ENCODE assay signal across 8 cellular contexts in genomic region chr1:220876511-220877347, GRCh38. TPM values are rescaled to one million over a fixed set of nuclear protein-coding genes. Genes with fewer than 3 reads are reported as not detected.
DNase-seq lines count a peak whose midpoint lies in the region; TF ChIP-seq lines count a peak whose summit lies in the region.
"Had no signal": no experiment of that assay in that cellular context is flagged by ENCODE, and none has a peak within 500 bp of the region (broad histone marks: within the 10 kb centered on the region; RNA-seq: fewer than 3 reads in every experiment).

No MANE protein-coding gene starts in this region.

- intact Hi-C loops in tibial artery (cut with DNase I; ENCODE audit: low total_unique reads) = no loop called here

- H3K36me3 ChIP-seq in OCI-LY3 (replicated peaks; ENCODE audit: low read depth, low read length) (no peaks in the 10 kb centered on the region), ectodermal cell (ENCODE audit: control insufficient read depth, insufficient read depth, low read length) (no peaks in the 10 kb centered on the region), tibial artery (no peaks in the 10 kb centered on the region)
- H3K36me3 ChIP-seq: ascending aorta had no signal

- 1% methylated on average over 52 of the region's 52 CpGs for WGBS in ectodermal cell, 2 experiments

- TF ChIP-seq CTCF in OCI-LY3 (IDR thresholded peaks at IDR 0.05; ENCODE audit: low read depth, low read length) (no peak), tibial artery (IDR thresholded peaks at IDR 0.05) (no peak)

- H2AFZ ChIP-seq in OCI-LY3 (ENCODE audit: low read depth, low read length) = peak overlapping the region; percentile 12

- DNase-seq in mesenteric fat pad (ENCODE audit: low spot score) = peak; percentile 89
- DNase-seq in tibial artery = peak in 1 of 2 donors; percentile 72
- DNase-seq in NCI-H524 treated with DMSO at 0.1 percent for 48 hours (lab: John Stamatoyannopoulos, UW) = no peak
- DNase-seq in NCI-H774 (lab: John Stamatoyannopoulos, UW) = no peak
- DNase-seq in midbrain (lab: John Stamatoyannopoulos, UW) = no peak

- H3K79me2 ChIP-seq in OCI-LY3 (ENCODE audit: low read length) = no peaks in the 10 kb centered on the region

- no peaks in the 10 kb centered on the region for H4K20me1 ChIP-seq in OCI-LY3 (ENCODE audit: insufficient read depth, low read length)

- H3K9ac ChIP-seq in OCI-LY3 (ENCODE audit: low read length) = peak overlapping the region; percentile 63

- no peak overlapping the region for H3K27ac ChIP-seq in OCI-LY3 (ENCODE audit: low read length)
- no peak overlapping the region for H3K27ac ChIP-seq in ectodermal cell (ENCODE audit: insufficient read depth, low read depth, low read length, poor library complexity, severe bottlenecking)
- peak overlapping the region; percentile 32 to 49 for H3K27ac ChIP-seq in tibial artery

- H3K9me3 ChIP-seq in OCI-LY3 (ENCODE audit: insufficient read depth, low read length) (no peaks in the 10 kb centered on the region), ectodermal cell (ENCODE audit: control insufficient read depth, low read length) (no peaks in the 10 kb centered on the region), tibial artery (no peaks in the 10 kb centered on the region)
- H3K9me3 ChIP-seq: ascending aorta had no signal

- peak overlapping the region; percentile 76 for H3K4me3 ChIP-seq in OCI-LY3 (ENCODE audit: low read length)
- peak overlapping the region; percentile 34 for H3K4me3 ChIP-seq in ectodermal cell (ENCODE audit: insufficient read depth, low read depth, low read length)
- H3K4me3 ChIP-seq in tibial artery = peak overlapping the region; percentile 33 to 40

- H3K4me2 ChIP-seq in OCI-LY3 (ENCODE audit: low read length) = peak overlapping the region; percentile 94

- H3K4me1 ChIP-seq in OCI-LY3 (ENCODE audit: low read length) (peaks cover 21% of the 10 kb centered on the region), ectodermal cell (ENCODE audit: control insufficient read depth, insufficient read depth, low read length) (peaks cover 12% of the 10 kb centered on the region), tibial artery (peaks cover 0 to 32% (median 8%) of the 10 kb centered on the region in 4 donors)

- peaks cover 32% of the 10 kb centered on the region for H3K27me3 ChIP-seq in OCI-LY3 (ENCODE audit: low read depth, low read length)
- peaks cover 81% of the 10 kb centered on the region for H3K27me3 ChIP-seq in ectodermal cell (ENCODE audit: control insufficient read depth, insufficient read depth, low read length, poor library complexity, severe bottlenecking)
- no peaks in the 10 kb centered on the region for H3K27me3 ChIP-seq in tibial artery
- H3K27me3 ChIP-seq: ascending aorta had no signal

RNA-seq across cellular contexts. Expression of gene HLX, which starts 2.5 kb away (rescaled TPM):
- polyA plus RNA-seq in ectodermal cell (2013, experiment 1 of 4) = not detected
- polyA plus RNA-seq in ectodermal cell (2013, experiment 2 of 4) = not detected
- polyA plus RNA-seq in ectodermal cell (2013, experiment 3 of 4) = 0.16 TPM
- 0.49 TPM for polyA plus RNA-seq in ectodermal cell (2013, experiment 4 of 4)
- 37.2 TPM for total RNA-seq in mesenteric fat pad

Comparison
In these comparisons a context has a peak if more than half of its experiments do, and no peak if none do; other contexts are left out.
1. H3K27ac ChIP-seq: peak in tibial artery (2 of 2); none in OCI-LY3 (single experiment) and ectodermal cell (single experiment).
2. Peak in every context shown above with its lines, with median percentiles within 50 percentile points of each other: H3K4me3 ChIP-seq.